In the genomic region with DNA sequence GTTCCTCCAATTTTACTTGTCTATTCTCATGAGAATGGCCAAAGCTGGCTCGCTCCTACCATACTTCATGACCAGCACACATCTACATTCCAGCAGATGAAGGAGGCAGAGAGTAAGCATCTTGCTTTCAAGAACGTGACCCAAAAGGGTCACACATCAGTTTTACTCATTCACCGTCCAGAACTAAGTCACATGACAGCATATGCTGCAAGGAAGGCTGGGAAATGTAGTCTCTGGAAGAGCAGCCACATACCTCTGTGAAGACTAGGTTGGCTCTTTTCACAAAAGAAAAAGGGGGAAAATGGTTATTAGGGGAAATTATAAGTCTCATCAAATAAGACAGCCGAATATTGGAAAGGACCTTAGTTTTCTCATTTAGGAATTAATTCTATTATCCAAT, we compare ENCODE assay signal across 24 cellular contexts.
DNase-seq lines count a peak whose midpoint lies in the region; ATAC-seq, FAIRE-seq and TF ChIP-seq lines count a peak whose summit lies in the region.
"Had no signal": no experiment of that assay in that cellular context is flagged by ENCODE, and none has a peak within 500 bp of the region (broad histone marks: within the 10 kb centered on the region; RNA-seq: fewer than 3 reads in every experiment).

No MANE protein-coding gene starts in this region.

- no peak overlapping the region for H3T11ph ChIP-seq in H9 (ENCODE audit: low read length)

- intact Hi-C loops in OCI-LY7 (cut with micrococcal nuclease; ENCODE audit: unreplicated experiment) = no loop called here

- no peak overlapping the region for H3K4me3 ChIP-seq in A549
- H3K4me3 ChIP-seq in OCI-LY7 (ENCODE audit: low read depth, low read length, poor library complexity, severe bottlenecking) = no peak overlapping the region
- no peak overlapping the region for H3K4me3 ChIP-seq in endodermal cell (ENCODE audit: low read length)
- H3K4me3 ChIP-seq: SJCRH30 had no signal

- no peak for TF ChIP-seq POLR2A in A549 (IDR thresholded peaks at IDR 0.05; ENCODE audit: low read length)

- H4K91ac ChIP-seq in H9 (ENCODE audit: insufficient read length, low read depth, low read length) = no peak overlapping the region

- no TSS peak for BruUV-seq in OCI-LY7 (replicated peaks; lab: Mats Ljungman, UMichigan)

- peaks cover 6% of the 10 kb centered on the region; the same call in 1 of the 3 replicates for H3K9me3 ChIP-seq in A549
- no peaks in the 10 kb centered on the region for H3K9me3 ChIP-seq in H9 (ENCODE audit: control insufficient read depth, low read depth, low read length)
- no peaks in the 10 kb centered on the region for H3K9me3 ChIP-seq in OCI-LY7 (ENCODE audit: low read length)
- H3K9me3 ChIP-seq in endodermal cell (ENCODE audit: control insufficient read depth, low read length) = peaks cover 7% of the 10 kb centered on the region
- H3K9me3 ChIP-seq: SJCRH30 had no signal

- H3K27ac ChIP-seq in A549 (no peak overlapping the region), H9 (ENCODE audit: insufficient read length, low read depth, low read length) (no peak overlapping the region), OCI-LY7 (ENCODE audit: low read depth, low read length, poor library complexity, severe bottlenecking) (no peak overlapping the region), endodermal cell (ENCODE audit: low read depth, low read length) (no peak overlapping the region)
- H3K27ac ChIP-seq: C4-2B, foreskin keratinocyte, SJCRH30 had no signal

- no peak for TF ChIP-seq EP300 in A549 (IDR thresholded peaks at IDR 0.05)

- H3K4me3 Mint-ChIP-seq in H9 (no peak overlapping the region), endodermal cell (no peak overlapping the region)
- H3K4me3 Mint-ChIP-seq: activated CD4-positive, alpha-beta T cell treated with anti-CD3 and anti-CD28 coated beads, Interleukin-2, amount 10 ng/mL, durations not matched to agents 24 days and 14 days; activated naive CD4-positive, alpha-beta T cell treated with anti-CD3 and anti-CD28 coated beads, Interleukin-2, amount 50 U/mL, for 24 hours; activated T-helper 1 cell treated with anti-CD3 and anti-CD28 coated beads, Interleukin-12 subunit alpha, Interleukin-12 subunit beta, Interleukin-2, Interleukin-4 antibody, amounts not matched to agents 30 ng/mL and 10 ng/mL and 1 ng/mL, durations not matched to agents 14 hours and 24 hours and 36 hours; immature natural killer cell; T-helper 1 cell treated with Interleukin-12 subunit alpha and Interleukin-12 subunit beta and Interleukin-4 antibody, amounts not matched to agents 30 μg/mL and 1 μg/mL, for 36 hours had no signal

- H4K20me1 ChIP-seq in H9 (ENCODE audit: control insufficient read depth, insufficient read depth, insufficient read length) (no peaks in the 10 kb centered on the region), OCI-LY7 (ENCODE audit: insufficient read depth, low read length) (no peaks in the 10 kb centered on the region)

- no peak overlapping the region for H2BK120ac ChIP-seq in H9 (ENCODE audit: low read depth, low read length, poor library complexity, severe bottlenecking)

- CTCF ChIA-PET in A549 (lab: Yijun Ruan, JAX) = no interaction called here
- CTCF ChIA-PET in OCI-LY7 (lab: Charles Lee; ENCODE audit: unreplicated experiment) = no interaction called here

- peak overlapping the region; percentile 42; the same call in 1 of the 3 replicates for H3K4me2 ChIP-seq in A549
- H3K4me2 ChIP-seq in H9 (ENCODE audit: insufficient read depth, insufficient read length, low read length) = no peak overlapping the region
- 0 out of 2 replicates have a peak overlapping the region, but pooled peaks have one; percentile 32 for H3K4me2 ChIP-seq in OCI-LY7 (ENCODE audit: low read length)

- H3K79me2 ChIP-seq in H9 (ENCODE audit: insufficient read depth, low read length) (no peaks in the 10 kb centered on the region), OCI-LY7 (ENCODE audit: insufficient read depth, low read depth, low read length) (no peaks in the 10 kb centered on the region)

- ATAC-seq in A549 = 0 out of 6 replicates have a peak, but pooled peaks of 1 of the 2 experiments have one; percentile 40
- no peak for ATAC-seq in HG03025 (IDR thresholded peaks at IDR 0.05; ENCODE audit: low FRiP score, unreplicated experiment)
- ATAC-seq: foreskin keratinocyte, left ventricle myocardium superior had no signal

- H3K4me1 ChIP-seq in A549 = no peaks in the 10 kb centered on the region
- no peaks in the 10 kb centered on the region for H3K4me1 ChIP-seq in H9 (ENCODE audit: insufficient read depth, low read length)
- no peaks in the 10 kb centered on the region for H3K4me1 ChIP-seq in OCI-LY7 (ENCODE audit: insufficient read depth, low read length, poor library complexity, severe bottlenecking)
- H3K4me1 ChIP-seq in endodermal cell (ENCODE audit: control insufficient read depth, insufficient read depth, low read length) = no peaks in the 10 kb centered on the region
- H3K4me1 ChIP-seq: foreskin keratinocyte, SJCRH30 had no signal

- WGBS in A549 (ENCODE audit: missing lambda C conversion rate) = 2% methylated on average over 4 of the region's 4 CpGs
- WGBS in H9 (ENCODE audit: extremely low coverage, insufficient read length, low lambda C conversion rate) = no CpG with 5 or more reads among the region's 4 CpGs
- whole genome bisulfite sequencing in endodermal cell (ENCODE audit: insufficient coverage in 1 of 2, insufficient read length in 1 of 2), 2 experiments = 80 to 81% methylated on average over 2 to 4 of the region's 4 CpGs

- no peaks in the 10 kb centered on the region for H3K9me2 ChIP-seq in OCI-LY7 (ENCODE audit: insufficient read depth, low read length)

- H3K9me3 Mint-ChIP-seq in H9 = peaks cover 3 to 10% of the 10 kb centered on the region in 2 experiments; a peak in 4 of 5 replicates
- H3K9me3 Mint-ChIP-seq in endodermal cell = no peaks in the 10 kb centered on the region
- H3K9me3 Mint-ChIP-seq: activated CD4-positive, alpha-beta T cell treated with anti-CD3 and anti-CD28 coated beads, Interleukin-2, amount 10 ng/mL, durations not matched to agents 24 days and 14 days; activated naive CD4-positive, alpha-beta T cell treated with anti-CD3 and anti-CD28 coated beads, Interleukin-2, amount 50 U/mL, for 24 hours; activated T-helper 1 cell treated with anti-CD3 and anti-CD28 coated beads, Interleukin-12 subunit alpha, Interleukin-12 subunit beta, Interleukin-2, Interleukin-4 antibody, amounts not matched to agents 30 ng/mL and 10 ng/mL and 1 ng/mL, durations not matched to agents 14 hours and 24 hours and 36 hours; T-helper 1 cell treated with Interleukin-12 subunit alpha and Interleukin-12 subunit beta and Interleukin-4 antibody, amounts not matched to agents 30 μg/mL and 1 μg/mL, for 36 hours had no signal

- no peak overlapping the region for H2BK12ac ChIP-seq in H9 (ENCODE audit: insufficient read length, low read depth, low read length)

- H3K18ac ChIP-seq in H9 (ENCODE audit: insufficient read length, low read depth, low read length) = no peak overlapping the region

- no peak for TF ChIP-seq RAD21 in A549 (conservative IDR thresholded peaks at IDR 0.05 in 1 of 2, IDR thresholded peaks at IDR 0.05 in 1 of 2)

- H4K5ac ChIP-seq in H9 (ENCODE audit: insufficient read length, low read depth, low read length) = no peak overlapping the region

- H3K36me3 Mint-ChIP-seq in H9 (ENCODE audit: insufficient read depth in 1 of 3, low read depth in 3 of 3) (peaks cover 0 to 7% (median 5%) of the 10 kb centered on the region in 3 experiments; a peak in 5 of 7 replicates), endodermal cell (ENCODE audit: low read depth) (no peaks in the 10 kb centered on the region)
- H3K36me3 Mint-ChIP-seq: activated naive CD4-positive, alpha-beta T cell treated with anti-CD3 and anti-CD28 coated beads, Interleukin-2, amount 50 U/mL, for 24 hours; immature natural killer cell had no signal

- H2BK5ac ChIP-seq in H9 (ENCODE audit: insufficient read length, low read length) = no peak overlapping the region

- H4K8ac ChIP-seq in H9 (replicated peaks; ENCODE audit: insufficient read length, low read depth, low read length) = no peak overlapping the region

- no peak overlapping the region for H3K14ac ChIP-seq in H9 (ENCODE audit: insufficient read depth, low read length)

- POLR2A ChIA-PET in A549 (lab: Yijun Ruan, JAX) (no interaction called here), OCI-LY7 (lab: Charles Lee) (no interaction called here)

- DNase-seq in A549 (ENCODE audit: low read depth in 1 of 2, low spot score in 1 of 2) = peak in 1 of 2 experiments; percentile 26
- DNase-seq in H9 = peak; percentile 28
- peak; percentile 5 for DNase-seq in OCI-LY7 (ENCODE audit: low spot score)
- peak; percentile 45 for DNase-seq in endodermal cell
- DNase-seq in HCEC 1CT = no peak
- no peak for DNase-seq in NOMO-1 treated with DMSO at 0.1 percent for 48 hours (lab: John Stamatoyannopoulos, UW; ENCODE audit: unreplicated experiment)
- no peak for DNase-seq in DMS153 treated with DMSO at 0.1 percent for 48 hours (lab: John Stamatoyannopoulos, UW; ENCODE audit: unreplicated experiment)
- DNase-seq: activated CD4-positive, alpha-beta T cell treated with anti-CD3 and anti-CD28 coated beads, Interleukin-2, amount 10 ng/mL, durations not matched to agents 24 days and 14 days; effector CD4-positive, alpha-beta T cell; erythroblast; foreskin keratinocyte; GF-D8; immature natural killer cell; left ventricle myocardium superior; NCI-H1694 treated with DMSO at 0.1 percent for 48 hours; NCI-H2171 treated with DMSO at 0.1 percent for 48 hours; NCI-H748 treated with DMSO at 0.1 percent for 48 hours had no signal

- no peak overlapping the region for H2AK5ac ChIP-seq in H9 (ENCODE audit: insufficient read length, low read length)

- H3K9ac ChIP-seq in H9 (ENCODE audit: extremely low read depth, insufficient read length, low read length) (no peak overlapping the region), endodermal cell (ENCODE audit: extremely low read depth, low read length, poor library complexity, severe bottlenecking) (no peak overlapping the region)

- FAIRE-seq in A549 (lab: Jason Lieb, UNC) = no peak
- FAIRE-seq: D721Med had no signal

- H3K56ac ChIP-seq in H9 (ENCODE audit: insufficient read length, low read depth, low read length) = no peak overlapping the region

- H3K23me2 ChIP-seq in H9 (ENCODE audit: insufficient read length, low read depth, low read length, poor library complexity, severe bottlenecking) = no peaks in the 10 kb centered on the region

- peak overlapping the region; percentile 96 for H2AFZ ChIP-seq in H9 (ENCODE audit: low read length)
- peak overlapping the region; percentile 49 for H2AFZ ChIP-seq in OCI-LY7 (ENCODE audit: low read length)

- no peaks in the 10 kb centered on the region for H3K79me1 ChIP-seq in H9 (ENCODE audit: insufficient read depth, low read depth, low read length, poor library complexity, severe bottlenecking)

- H3K23ac ChIP-seq in H9 (ENCODE audit: insufficient read length, low read depth, low read length) = no peak overlapping the region

- no peak overlapping the region for H3K4ac ChIP-seq in H9 (ENCODE audit: low read depth, low read length)

- H3K4me1 Mint-ChIP-seq in H9 (0 out of 4 replicates have a peak, but pooled peaks cover 3% of the 10 kb centered on the region in 2 experiments), endodermal cell (no peaks in the 10 kb centered on the region)
- H3K4me1 Mint-ChIP-seq: activated CD4-positive, alpha-beta T cell treated with anti-CD3 and anti-CD28 coated beads, Interleukin-2, amount 10 ng/mL, durations not matched to agents 24 days and 14 days; activated naive CD4-positive, alpha-beta T cell treated with anti-CD3 and anti-CD28 coated beads, Interleukin-2, amount 50 U/mL, for 24 hours; immature natural killer cell had no signal

- H3K27me3 Mint-ChIP-seq in H9 (ENCODE audit: low read depth) (no peaks in the 10 kb centered on the region), endodermal cell (ENCODE audit: insufficient read depth) (no peaks in the 10 kb centered on the region)
- H3K27me3 Mint-ChIP-seq: activated CD4-positive, alpha-beta T cell treated with anti-CD3 and anti-CD28 coated beads, Interleukin-2, amount 10 ng/mL, durations not matched to agents 24 days and 14 days had no signal

- no peak overlapping the region for H3K27ac Mint-ChIP-seq in H9
- H3K27ac Mint-ChIP-seq in endodermal cell = no peak overlapping the region
- H3K27ac Mint-ChIP-seq: activated CD4-positive, alpha-beta T cell treated with anti-CD3 and anti-CD28 coated beads, Interleukin-2, amount 10 ng/mL, durations not matched to agents 24 days and 14 days; activated naive CD4-positive, alpha-beta T cell treated with anti-CD3 and anti-CD28 coated beads, Interleukin-2, amount 50 U/mL, for 24 hours; activated T-helper 1 cell treated with anti-CD3 and anti-CD28 coated beads, Interleukin-12 subunit alpha, Interleukin-12 subunit beta, Interleukin-2, Interleukin-4 antibody, amounts not matched to agents 30 ng/mL and 10 ng/mL and 1 ng/mL, durations not matched to agents 14 hours and 24 hours and 36 hours; immature natural killer cell; T-helper 1 cell treated with Interleukin-12 subunit alpha and Interleukin-12 subunit beta and Interleukin-4 antibody, amounts not matched to agents 30 μg/mL and 1 μg/mL, for 36 hours had no signal

- TF ChIP-seq CTCF in A549 (IDR thresholded peaks at IDR 0.05) (no peak), H9 (conservative IDR thresholded peaks at IDR 0.05) (no peak), OCI-LY7 (conservative IDR thresholded peaks at IDR 0.05; ENCODE audit: low read length) (no peak), endodermal cell (conservative IDR thresholded peaks at IDR 0.05) (no peak)

- H3K36me3 ChIP-seq in OCI-LY7 (ENCODE audit: insufficient read depth, low read length) = no peaks in the 10 kb centered on the region
- H3K36me3 ChIP-seq in endodermal cell (ENCODE audit: control insufficient read depth, insufficient read depth, low read length) = no peaks in the 10 kb centered on the region
- H3K36me3 ChIP-seq: SJCRH30 had no signal

- no peaks in the 10 kb centered on the region for H3K27me3 ChIP-seq in H9 (ENCODE audit: insufficient read depth, low read length)
- no peaks in the 10 kb centered on the region for H3K27me3 ChIP-seq in endodermal cell (ENCODE audit: control insufficient read depth, insufficient read depth, low read length, poor library complexity, severe bottlenecking)
- H3K27me3 ChIP-seq: foreskin keratinocyte, SJCRH30 had no signal

- H2BK20ac ChIP-seq in H9 (ENCODE audit: low read depth, low read length, poor library complexity, severe bottlenecking) = no peak overlapping the region

- H2BK15ac ChIP-seq in H9 (ENCODE audit: low read depth, low read length) = no peak overlapping the region

Comparison
In these comparisons a context has a peak if more than half of its experiments do, and no peak if none do; other contexts are left out.
1. DNase-seq: peak in H9 (single experiment), OCI-LY7 (single experiment) and endodermal cell (single experiment); none in HCEC 1CT (single experiment), NOMO-1 treated with DMSO at 0.1 percent for 48 hours (single experiment) and DMS153 treated with DMSO at 0.1 percent for 48 hours (single experiment).